1 cellular context compared by ENCODE assay signal in genomic region chr19:33379151-33379829, GRCh38.
TF ChIP-seq lines count a peak whose summit lies in the region.

No MANE protein-coding gene starts in this region.

TF ChIP-seq in liver, 16 proteins besides CTCF, POLR2A, EP300 and RAD21 (continued from another document):
- TF ChIP-seq REST (IDR thresholded peaks at IDR 0.05) (no peak), TAF1 (conservative IDR thresholded peaks at IDR 0.05) (no peak), NR2F2 (IDR thresholded peaks at IDR 0.05) (no peak), ATF3 (IDR thresholded peaks at IDR 0.05) (no peak), MAX (IDR thresholded peaks at IDR 0.05) (no peak), GABPA (IDR thresholded peaks at IDR 0.05 in 1 of 2, conservative IDR thresholded peaks at IDR 0.05 in 1 of 2) (no peak), RXRA (IDR thresholded peaks at IDR 0.05) (peak in 1 of 2 donors; percentile 4), YY1 (IDR thresholded peaks at IDR 0.05) (no peak), HNF4A (conservative IDR thresholded peaks at IDR 0.05) (no peak), ZBTB33 (IDR thresholded peaks at IDR 0.05) (no peak), JUND (IDR thresholded peaks at IDR 0.05) (peak in 1 of 2 donors; percentile 28), HNF4G (IDR thresholded peaks at IDR 0.05) (no peak)
